ENCODE assay signal across 2 cellular contexts in genomic region chr6:83911278-83911677, GRCh38.
TF ChIP-seq lines count a peak whose summit lies in the region.

No MANE protein-coding gene starts in this region.

TF ChIP-seq in SK-N-SH, 30 proteins besides CTCF, POLR2A, EP300 and RAD21 (continued from another document):
- no peak for TF ChIP-seq ZBTB33 (IDR thresholded peaks at IDR 0.05; ENCODE audit: borderline replicate concordance, low read depth)
- no peak for TF ChIP-seq SMC3 (IDR thresholded peaks at IDR 0.05; ENCODE audit: low read depth, low read length)
- TF ChIP-seq MXI1 (IDR thresholded peaks at IDR 0.05; ENCODE audit: low read depth, low read length): no peak

TF ChIP-seq in WTC11, 78 proteins besides CTCF, POLR2A, EP300 and RAD21 (continued from another document):
- TF ChIP-seq ATF6 (CRISPR knock-in tag; IDR thresholded peaks at IDR 0.05) (no peak), ZNF671 (CRISPR knock-in tag; IDR thresholded peaks at IDR 0.05) (no peak), FOXK1 (CRISPR knock-in tag; IDR thresholded peaks at IDR 0.05) (no peak), ZNF512 (CRISPR knock-in tag; IDR thresholded peaks at IDR 0.05; ENCODE audit: borderline replicate concordance) (no peak), GRHL2 (CRISPR knock-in tag; IDR thresholded peaks at IDR 0.05; ENCODE audit: insufficient replicate concordance, severe bottlenecking) (no peak), ZNF416 (CRISPR knock-in tag; IDR thresholded peaks at IDR 0.05) (no peak), E2F4 (CRISPR knock-in tag; IDR thresholded peaks at IDR 0.05; ENCODE audit: borderline replicate concordance, low read depth) (no peak), ETV6 (CRISPR knock-in tag; IDR thresholded peaks at IDR 0.05) (no peak), ZNF121 (CRISPR knock-in tag; IDR thresholded peaks at IDR 0.05) (no peak), E2F5 (CRISPR knock-in tag; IDR thresholded peaks at IDR 0.05) (no peak), ESRRA (CRISPR knock-in tag; IDR thresholded peaks at IDR 0.05; ENCODE audit: borderline replicate concordance) (no peak), SMAD4 (CRISPR knock-in tag; IDR thresholded peaks at IDR 0.05) (no peak)
